Comparison of ENCODE assay signal across 9 cellular contexts in the genomic region with DNA sequence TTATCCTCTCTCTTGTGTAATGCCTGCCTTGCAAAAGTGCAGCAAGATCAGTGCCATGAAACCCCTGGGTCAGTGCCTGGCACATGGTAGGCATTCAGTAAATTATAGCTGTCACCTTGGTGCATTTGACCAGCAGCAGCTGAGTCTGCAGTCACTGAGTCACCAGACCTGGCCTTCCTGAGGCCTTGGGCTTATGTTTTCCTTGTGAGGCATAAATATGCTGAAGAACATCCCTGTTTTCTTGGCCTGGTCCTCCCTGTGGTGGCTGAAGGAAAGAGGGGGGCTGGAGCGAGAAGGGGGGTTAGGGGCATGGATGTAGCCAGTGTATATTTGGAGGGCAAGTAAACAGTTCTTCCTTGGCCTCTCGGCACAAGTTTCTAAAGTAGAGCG. TPM values are rescaled to one million over a fixed set of nuclear protein-coding genes. Genes with fewer than 3 reads are reported as not detected.
DNase-seq lines count a peak whose midpoint lies in the region; ATAC-seq and TF ChIP-seq lines count a peak whose summit lies in the region.
"Had no signal": no experiment of that assay in that cellular context is flagged by ENCODE, and none has a peak within 500 bp of the region (broad histone marks: within the 10 kb centered on the region; RNA-seq: fewer than 3 reads in every experiment).

No MANE protein-coding gene starts in this region.

- no peaks in the 10 kb centered on the region for H3K36me3 Mint-ChIP-seq in activated CD4-positive, alpha-beta memory T cell treated with anti-CD3 and anti-CD28 coated beads for 36 hours

- no peaks in the 10 kb centered on the region for H3K27me3 ChIP-seq in adipocyte (replicated peaks; ENCODE audit: control insufficient read depth, insufficient read depth, low read length)
- no peaks in the 10 kb centered on the region for H3K27me3 ChIP-seq in prostate gland (replicated peaks; ENCODE audit: insufficient read depth)

- H3K9ac ChIP-seq in adipocyte (ENCODE audit: low read length): peak overlapping the region; percentile 62

- ATAC-seq in Right ventricle myocardium superior (ENCODE audit: poor library complexity) (peak; percentile 37), GM21528 (IDR thresholded peaks at IDR 0.05; ENCODE audit: low FRiP score, unreplicated experiment) (no peak)

- H3K4me1 ChIP-seq in adipocyte (ENCODE audit: control insufficient read depth, insufficient read depth, low read length) (peaks cover 46% of the 10 kb centered on the region), prostate gland (replicated peaks) (peaks cover 36% of the 10 kb centered on the region)

- TF ChIP-seq CTCF in prostate gland (IDR thresholded peaks at IDR 0.05): no peak

- intact Hi-C loops in Right ventricle myocardium superior (cut with DNase I): no loop called here
- intact Hi-C loops in prostate gland (cut with DNase I): no loop called here
- intact Hi-C loops in activated CD4-positive, alpha-beta memory T cell treated with anti-CD3 and anti-CD28 coated beads for 36 hours (cut with micrococcal nuclease): loop anchor here (1.0 kb wide), 2 partner anchors 12 to 21 kb away; no protein-coding TSS in a partner anchor

- TF ChIP-seq POLR2A in prostate gland (IDR thresholded peaks at IDR 0.05): no peak

- CTCF ChIA-PET in activated CD4-positive, alpha-beta memory T cell treated with anti-CD3 and anti-CD28 coated beads for 36 hours (lab: Charles Lee): interaction anchor here (1.0 to 1.3 kb wide), 2 partner anchors 10 to 15 kb away, joined by 3 read pairs; no protein-coding TSS in a partner anchor

- H3K4me3 ChIP-seq in adipocyte (ENCODE audit: low read length): peak overlapping the region; percentile 30
- H3K4me3 ChIP-seq in prostate gland: no peak overlapping the region

- H3K36me3 ChIP-seq in adipocyte (ENCODE audit: control insufficient read depth, insufficient read depth, low read length, severe bottlenecking): no peaks in the 10 kb centered on the region
- H3K36me3 ChIP-seq in prostate gland: no peaks in the 10 kb centered on the region

- whole genome bisulfite sequencing in prostate gland: 28% methylated on average over 3 of the region's 3 CpGs

- no peak overlapping the region for H3K27ac Mint-ChIP-seq in activated CD4-positive, alpha-beta memory T cell treated with anti-CD3 and anti-CD28 coated beads for 36 hours

- DNase-seq in AG08395 (ENCODE audit: low spot score): peak; percentile 47
- DNase-seq in adipocyte (ENCODE audit: low read depth): peak; percentile 51
- DNase-seq in Right ventricle myocardium superior: no peak
- no peak for DNase-seq in prostate gland (ENCODE audit: low spot score)
- no peak for DNase-seq in HuH-7 (ENCODE audit: low spot score)
- no peak for DNase-seq in activated CD4-positive, alpha-beta memory T cell treated with anti-CD3 and anti-CD28 coated beads for 36 hours
- DNase-seq in NCI-H1105 (lab: John Stamatoyannopoulos, UW): no peak
- DNase-seq: NCI-H1694 had no signal

- peaks cover 22% of the 10 kb centered on the region for H3K4me1 Mint-ChIP-seq in activated CD4-positive, alpha-beta memory T cell treated with anti-CD3 and anti-CD28 coated beads for 36 hours (ENCODE audit: low read depth)

- POLR2A ChIA-PET in activated CD4-positive, alpha-beta memory T cell treated with anti-CD3 and anti-CD28 coated beads for 36 hours (lab: Charles Lee): interaction anchor here (1.1 to 1.2 kb wide), 2 partner anchors 12 to 20 kb away, joined by 3 to 4 read pairs; no protein-coding TSS in a partner anchor

- peak overlapping the region; percentile 68 to 73 for H3K27ac ChIP-seq in prostate gland

- no peaks in the 10 kb centered on the region for H3K9me3 ChIP-seq in adipocyte (ENCODE audit: control insufficient read depth, low read length)
- no peaks in the 10 kb centered on the region for H3K9me3 ChIP-seq in prostate gland

- H3K27me3 Mint-ChIP-seq in activated CD4-positive, alpha-beta memory T cell treated with anti-CD3 and anti-CD28 coated beads for 36 hours: peaks cover 5% of the 10 kb centered on the region

- no peaks in the 10 kb centered on the region for H3K9me3 Mint-ChIP-seq in activated CD4-positive, alpha-beta memory T cell treated with anti-CD3 and anti-CD28 coated beads for 36 hours

- no peak overlapping the region for H3K4me3 Mint-ChIP-seq in activated CD4-positive, alpha-beta memory T cell treated with anti-CD3 and anti-CD28 coated beads for 36 hours

RNA-seq across cellular contexts. Expression of a gene that starts 26.4 kb away (rescaled TPM):
- 91.0 TPM for total RNA-seq in Right ventricle myocardium superior
- total RNA-seq in prostate gland: 10 to 100 TPM; 28.8 to 67.7 TPM
- 10 to 100 TPM in 1 of 2 experiments, 1 to 10 TPM in 1; 9.0 to 12.0 TPM for total RNA-seq in activated CD4-positive, alpha-beta memory T cell treated with anti-CD3 and anti-CD28 coated beads for 36 hours

Comparison
In these comparisons a context has a peak if more than half of its experiments do, and no peak if none do; other contexts are left out.
1. DNase-seq: peak in AG08395 (single experiment) and adipocyte (single experiment); none in Right ventricle myocardium superior (single experiment), prostate gland (single experiment), HuH-7 (single experiment), activated CD4-positive, alpha-beta memory T cell treated with anti-CD3 and anti-CD28 coated beads for 36 hours (single experiment) and NCI-H1105 (single experiment).